10 cellular contexts compared by ENCODE assay signal in the genomic region with DNA sequence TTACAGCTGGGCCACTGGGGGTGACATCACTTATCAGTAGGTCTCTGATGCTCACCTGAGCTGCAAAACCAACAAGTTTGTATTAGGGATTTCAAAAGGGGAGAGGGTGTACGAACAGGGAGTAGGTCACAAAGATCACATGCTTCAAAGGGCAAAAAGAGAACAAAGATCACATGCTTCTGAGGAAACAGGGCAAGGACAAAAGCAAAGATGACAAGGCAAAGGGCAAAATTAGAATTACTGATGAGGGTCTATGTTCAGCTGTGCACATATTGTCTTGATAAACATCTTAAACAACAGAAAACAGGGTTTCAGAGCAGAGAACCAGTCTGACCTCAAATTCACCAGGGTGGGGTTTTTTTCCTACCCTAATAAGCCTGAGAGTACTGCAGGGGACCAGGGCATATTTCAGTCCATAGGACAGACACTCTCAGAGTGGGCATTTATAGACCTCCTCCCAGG. TPM values are rescaled to one million over a fixed set of nuclear protein-coding genes. Genes with fewer than 3 reads are reported as not detected.
"Had no signal": no experiment of that assay in that cellular context is flagged by ENCODE, and none has a peak within 500 bp of the region (broad histone marks: within the 10 kb centered on the region; RNA-seq: fewer than 3 reads in every experiment).

No MANE protein-coding gene starts in this region.

RNA-seq across cellular contexts. Expression of a gene that starts 6.2 kb away (rescaled TPM):
- total RNA-seq: naive thymus-derived CD8-positive, alpha-beta T cell; natural killer cell treated with Interleukin-12 subunit alpha and Interleukin-12 subunit beta and Interleukin-15 and Interleukin-18, amount 100 ng/mL, for 72 hours; neural crest cell; omental fat pad; posterior vena cava; right atrium auricular region; subcutaneous adipose tissue; thoracic aorta; thyroid gland; vagina had no signal
- polyA plus RNA-seq: naive thymus-derived CD8-positive, alpha-beta T cell had no signal
